Comparison of ENCODE assay signal across 15 cellular contexts in the genomic region with DNA sequence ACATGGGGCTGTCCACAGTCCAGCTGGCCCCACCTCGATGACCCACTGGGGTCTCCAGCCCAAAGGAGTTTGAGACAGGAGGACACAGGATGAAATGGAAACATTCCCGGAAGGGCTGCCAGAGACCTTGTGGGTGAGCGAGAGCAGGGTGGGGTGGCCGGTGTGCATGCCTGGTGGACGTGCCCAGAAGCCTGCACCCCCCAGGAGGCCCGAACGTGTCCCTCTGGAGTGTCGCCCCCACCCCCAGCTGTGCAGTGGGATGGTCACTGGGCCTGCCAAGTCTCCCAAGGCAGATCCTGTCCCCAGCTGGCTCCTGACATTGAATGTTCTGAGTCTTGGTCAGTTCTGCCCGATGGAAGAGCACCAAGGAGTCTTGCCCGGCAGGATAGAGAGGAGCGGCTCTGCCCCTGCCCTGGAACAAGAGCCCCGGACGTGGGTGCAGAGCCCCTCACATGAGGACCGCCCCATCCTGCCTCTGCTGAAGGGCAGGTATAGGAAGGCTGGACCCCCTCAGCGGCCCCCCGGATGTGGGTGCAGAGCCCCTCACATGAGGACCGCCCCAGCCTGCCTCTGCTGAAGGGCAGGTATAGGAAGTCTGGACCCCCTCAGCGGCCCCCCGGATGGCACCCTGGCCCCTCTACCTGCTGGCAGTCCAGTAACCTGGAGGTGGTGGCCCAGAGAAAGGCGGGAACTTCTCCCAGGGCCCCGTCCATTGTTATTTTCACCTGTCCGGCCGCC. TPM values are rescaled to one million over a fixed set of nuclear protein-coding genes. Genes with fewer than 3 reads are reported as not detected.
DNase-seq lines count a peak whose midpoint lies in the region; ATAC-seq, FAIRE-seq and TF ChIP-seq lines count a peak whose summit lies in the region.
"Had no signal": no experiment of that assay in that cellular context is flagged by ENCODE, and none has a peak within 500 bp of the region (broad histone marks: within the 10 kb centered on the region; RNA-seq: fewer than 3 reads in every experiment).

No MANE protein-coding gene starts in this region.

- ATAC-seq in left ventricle myocardium superior (no peak), WTC11 (no peak), HG03354 (IDR thresholded peaks at IDR 0.05; ENCODE audit: poor library complexity, severe bottlenecking, unreplicated experiment) (no peak), HG03097 (IDR thresholded peaks at IDR 0.05; ENCODE audit: low FRiP score, unreplicated experiment) (no peak)
- ATAC-seq in stimulated activated naive CD8-positive, alpha-beta T cell treated with anti-CD3 and anti-CD28 coated beads, Interleukin-15, amount 100 ng/mL, for 72 hours, result no peak

- CTCF ChIA-PET in WTC11 (lab: Charles Lee), result interaction anchor here (1.0 kb wide), 1 partner anchor 133 kb away, joined by 3 read pairs; no protein-coding TSS in a partner anchor

- H3K27me3 Mint-ChIP-seq in WTC11 (ENCODE audit: low read depth), result no peaks in the 10 kb centered on the region
- H3K27me3 Mint-ChIP-seq in stimulated activated naive CD8-positive, alpha-beta T cell treated with anti-CD3 and anti-CD28 coated beads, Interleukin-15, amount 100 ng/mL, for 72 hours, result no peaks in the 10 kb centered on the region

- H3K9me3 ChIP-seq in right atrium auricular region (no peaks in the 10 kb centered on the region), kidney (ENCODE audit: control insufficient read depth in 1 of 2, low read length in 2 of 2) (no peaks in the 10 kb centered on the region)

- peaks cover 4% of the 10 kb centered on the region; the same call in 1 of the 2 replicates for H3K36me3 Mint-ChIP-seq in WTC11

- H3K27ac ChIP-seq in right atrium auricular region (no peak overlapping the region), kidney (ENCODE audit: low read depth in 2 of 2, low read length in 2 of 2) (peak overlapping the region in 1 of 2 donors; percentile 50)

- FAIRE-seq in kidney (lab: Jason Lieb, UNC), result no peak
- FAIRE-seq: bronchial epithelial cell had no signal

- peak overlapping the region; percentile 79; the same call in 1 of the 2 replicates for H3K27ac Mint-ChIP-seq in WTC11
- H3K27ac Mint-ChIP-seq in stimulated activated naive CD8-positive, alpha-beta T cell treated with anti-CD3 and anti-CD28 coated beads, Interleukin-15, amount 100 ng/mL, for 72 hours, result peak overlapping the region; percentile 69 to 99

- H3K4me3 Mint-ChIP-seq in WTC11, result no peak overlapping the region
- peak overlapping the region; percentile 82 to 87 for H3K4me3 Mint-ChIP-seq in stimulated activated naive CD8-positive, alpha-beta T cell treated with anti-CD3 and anti-CD28 coated beads, Interleukin-15, amount 100 ng/mL, for 72 hours

- H3K4me1 Mint-ChIP-seq in WTC11, result peaks cover 17% of the 10 kb centered on the region
- peaks cover 52% of the 10 kb centered on the region for H3K4me1 Mint-ChIP-seq in stimulated activated naive CD8-positive, alpha-beta T cell treated with anti-CD3 and anti-CD28 coated beads, Interleukin-15, amount 100 ng/mL, for 72 hours

- no peak overlapping the region for H3K9ac ChIP-seq in kidney (ENCODE audit: low read length in 2 of 2)

- no peaks in the 10 kb centered on the region for H3K27me3 ChIP-seq in right atrium auricular region

- TF ChIP-seq CTCF in right atrium auricular region (IDR thresholded peaks at IDR 0.05) (no peak), WTC11 (IDR thresholded peaks at IDR 0.05) (no peak), kidney (IDR thresholded peaks at IDR 0.05; ENCODE audit: borderline replicate concordance, extremely low read depth, insufficient read depth) (no peak)

- POLR2A ChIA-PET in WTC11 (lab: Charles Lee), result no interaction called here

- no peaks in the 10 kb centered on the region for H3K9me3 Mint-ChIP-seq in WTC11
- H3K9me3 Mint-ChIP-seq in stimulated activated naive CD8-positive, alpha-beta T cell treated with anti-CD3 and anti-CD28 coated beads, Interleukin-15, amount 100 ng/mL, for 72 hours, result no peaks in the 10 kb centered on the region

- H3K36me3 ChIP-seq in right atrium auricular region, result peaks cover 18% of the 10 kb centered on the region
- peaks cover 13 to 20% of the 10 kb centered on the region in 2 donors for H3K36me3 ChIP-seq in kidney (ENCODE audit: control insufficient read depth in 1 of 2, insufficient read depth in 2 of 2, low read length in 2 of 2)

- peak; percentile 28 for DNase-seq in left ventricle myocardium superior
- no peak for DNase-seq in right atrium auricular region (ENCODE audit: low spot score)
- no peak for DNase-seq in WTC11 (ENCODE audit: low spot score)
- DNase-seq in kidney, result peak; percentile 75
- no peak for DNase-seq in stimulated activated naive CD8-positive, alpha-beta T cell treated with anti-CD3 and anti-CD28 coated beads, Interleukin-15, amount 100 ng/mL, for 72 hours
- DNase-seq in stimulated activated CD4-positive, alpha-beta T cell treated with anti-CD3 and anti-CD28 coated beads, Interleukin-4, amount 100 ng/mL, for 24 hours, result no peak
- DNase-seq: AML-193; effector memory CD4-positive, alpha-beta T cell; Kasumi-1; mesendoderm; NCI-H146; T-helper 1 cell had no signal

- H3K4me1 ChIP-seq in right atrium auricular region (peaks cover 0 to 32% of the 10 kb centered on the region in 2 donors), kidney (ENCODE audit: control insufficient read depth in 1 of 2, insufficient read depth in 1 of 2, low read depth in 1 of 2, low read length in 2 of 2) (peaks cover 23 to 30% of the 10 kb centered on the region in 2 donors)

- intact Hi-C loops in left ventricle myocardium superior (cut with micrococcal nuclease), result no loop called here
- intact Hi-C loops in kidney (cut with DNase I), result no loop called here

- H3K4me3 ChIP-seq in right atrium auricular region, result no peak overlapping the region
- no peak overlapping the region for H3K4me3 ChIP-seq in kidney (ENCODE audit: low read length in 2 of 2)

TF ChIP-seq in WTC11, 78 proteins besides CTCF, POLR2A, EP300 and RAD21:
- TF ChIP-seq MXD4 (CRISPR knock-in tag; IDR thresholded peaks at IDR 0.05; ENCODE audit: borderline replicate concordance) (no peak), IRF2 (CRISPR knock-in tag; IDR thresholded peaks at IDR 0.05; ENCODE audit: borderline replicate concordance, low read depth) (no peak), ZNF138 (CRISPR knock-in tag; conservative IDR thresholded peaks at IDR 0.05) (no peak), GABPB1 (CRISPR knock-in tag; IDR thresholded peaks at IDR 0.05) (no peak), FOXK1 (CRISPR knock-in tag; IDR thresholded peaks at IDR 0.05) (no peak), ZNF317 (CRISPR knock-in tag; IDR thresholded peaks at IDR 0.05; ENCODE audit: borderline replicate concordance, low read depth) (no peak), SOX15 (CRISPR knock-in tag; IDR thresholded peaks at IDR 0.05) (no peak), SMAD4 (CRISPR knock-in tag; IDR thresholded peaks at IDR 0.05) (no peak)

RNA-seq across cellular contexts. Expression of gene CAPN15, which starts 3.1 kb away (rescaled TPM):
- 17.8 TPM for total RNA-seq in left ventricle myocardium superior
- total RNA-seq in right atrium auricular region, result 10 to 100 TPM; 18.5 to 28.1 TPM
- 89.3 to 110 TPM (median 93.8 TPM) in 3 replicates for total RNA-seq in WTC11 (2021)
- 52.9 TPM for total RNA-seq in kidney
- 17.9 TPM for polyA plus RNA-seq in kidney (ENCODE audit: insufficient read depth, low read depth, low replicate concordance)

RNA-seq across cellular contexts. Expression of gene PRR35, which starts 35.8 kb away (rescaled TPM):
- total RNA-seq in left ventricle myocardium superior (not detected), right atrium auricular region (not detected), WTC11 (2021) (0.72 to 1.1 TPM (median 0.94 TPM) in 3 replicates), kidney (1.8 TPM)
- 24.4 TPM for polyA plus RNA-seq in kidney (ENCODE audit: insufficient read depth, low read depth, low replicate concordance)
- total RNA-seq: bronchial epithelial cell had no signal

RNA-seq across cellular contexts. Expression of gene NHLRC4, which starts 42.4 kb away (rescaled TPM):
- total RNA-seq in left ventricle myocardium superior, result 0.52 TPM
- under 1 TPM; 0.43 to 0.74 TPM for total RNA-seq in right atrium auricular region
- total RNA-seq in WTC11 (2021), result 0.76 to 0.92 TPM (median 0.87 TPM) in 3 replicates
- total RNA-seq in kidney, result 3.3 TPM
- polyA plus RNA-seq in kidney (ENCODE audit: insufficient read depth, low read depth, low replicate concordance), result 17.4 TPM

RNA-seq across cellular contexts. Expression of gene PIGQ, which starts 45.3 kb away (rescaled TPM):
- total RNA-seq in left ventricle myocardium superior (16.9 TPM), right atrium auricular region (10 to 100 TPM; 20.8 to 21.0 TPM), WTC11 (2021) (57.7 to 63.7 TPM (median 60.8 TPM) in 3 replicates), kidney (92.9 TPM)
- polyA plus RNA-seq in kidney (ENCODE audit: insufficient read depth, low read depth, low replicate concordance), result 118 TPM

Comparison
In these comparisons a context has a peak if more than half of its experiments do, and no peak if none do; other contexts are left out.
1. DNase-seq: peak in left ventricle myocardium superior (single experiment) and kidney (single experiment); none in right atrium auricular region (single experiment), WTC11 (single experiment), stimulated activated naive CD8-positive, alpha-beta T cell treated with anti-CD3 and anti-CD28 coated beads, Interleukin-15, amount 100 ng/mL, for 72 hours (0 of 2) and stimulated activated CD4-positive, alpha-beta T cell treated with anti-CD3 and anti-CD28 coated beads, Interleukin-4, amount 100 ng/mL, for 24 hours (single experiment).